In the genomic region with DNA sequence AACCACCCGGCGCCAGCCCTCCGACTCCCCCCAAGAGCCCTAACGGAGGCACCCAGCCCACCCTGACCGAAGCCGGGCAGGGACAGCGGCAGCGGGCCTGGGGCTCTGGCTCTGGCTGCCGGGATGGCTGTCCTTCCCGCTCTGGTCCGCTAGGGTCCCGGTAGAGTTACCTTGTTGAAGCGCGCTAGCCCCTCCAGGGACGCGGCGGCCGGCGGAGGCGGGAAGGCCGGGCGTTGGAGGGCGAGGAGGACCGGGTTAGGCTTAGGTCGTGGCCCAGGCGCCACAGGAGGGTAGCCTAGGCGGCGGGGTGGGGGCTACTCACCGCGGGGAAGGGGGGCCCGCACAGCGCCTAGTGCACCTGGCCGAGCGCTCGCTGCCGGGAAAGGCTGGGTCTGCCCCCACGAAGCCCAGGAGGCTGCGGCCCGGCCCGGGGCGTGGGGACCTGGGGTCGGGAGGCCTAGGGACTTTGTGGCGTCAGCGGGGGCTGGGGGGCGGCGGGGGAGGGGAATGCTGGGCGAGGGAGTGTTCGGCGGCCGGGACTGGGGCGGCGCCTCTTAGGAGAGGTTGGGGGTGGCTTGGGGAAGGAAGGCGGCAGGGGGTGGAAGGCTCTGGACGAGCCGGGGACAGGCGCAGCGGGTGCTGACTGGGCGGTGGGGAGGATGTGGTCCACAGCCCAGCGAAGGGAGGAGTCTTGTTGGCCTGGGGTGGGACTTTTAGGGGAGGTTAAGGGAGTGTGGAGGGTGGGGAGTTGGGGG, we compare ENCODE assay signal across 8 cellular contexts. TPM values are rescaled to one million over a fixed set of nuclear protein-coding genes. Genes with fewer than 3 reads are reported as not detected.
DNase-seq lines count a peak whose midpoint lies in the region; ATAC-seq and TF ChIP-seq lines count a peak whose summit lies in the region.

A gene with protein sequence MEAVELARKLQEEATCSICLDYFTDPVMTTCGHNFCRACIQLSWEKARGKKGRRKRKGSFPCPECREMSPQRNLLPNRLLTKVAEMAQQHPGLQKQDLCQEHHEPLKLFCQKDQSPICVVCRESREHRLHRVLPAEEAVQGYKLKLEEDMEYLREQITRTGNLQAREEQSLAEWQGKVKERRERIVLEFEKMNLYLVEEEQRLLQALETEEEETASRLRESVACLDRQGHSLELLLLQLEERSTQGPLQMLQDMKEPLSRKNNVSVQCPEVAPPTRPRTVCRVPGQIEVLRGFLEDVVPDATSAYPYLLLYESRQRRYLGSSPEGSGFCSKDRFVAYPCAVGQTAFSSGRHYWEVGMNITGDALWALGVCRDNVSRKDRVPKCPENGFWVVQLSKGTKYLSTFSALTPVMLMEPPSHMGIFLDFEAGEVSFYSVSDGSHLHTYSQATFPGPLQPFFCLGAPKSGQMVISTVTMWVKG (minus strand): TSS at position 645 of the 755 bp plus-strand sequence. CDS start 1,789 bp downstream, outside the sequence.

- intact Hi-C loops in CD4-positive, alpha-beta T cell (cut with DNase I, micrococcal nuclease) = loop anchor here in 1 of 2 experiments (5.0 kb wide), 1 partner anchor 41 kb away; a partner anchor contains a TSS

- H3K4me3 Mint-ChIP-seq in CD4-positive, alpha-beta T cell = peak within 1 kb of the TSS; percentile 88

- peaks cover 24% of the 10 kb centered on the region for H3K4me1 Mint-ChIP-seq in CD4-positive, alpha-beta T cell (ENCODE audit: low read depth)

- H3K9me3 Mint-ChIP-seq in CD4-positive, alpha-beta T cell = no peaks in the 10 kb centered on the region

- H3K27ac Mint-ChIP-seq in CD4-positive, alpha-beta T cell = no peak within 1 kb of the TSS

- CTCF ChIA-PET in CD4-positive, alpha-beta T cell (lab: Charles Lee) = no interaction called here

- peak in 4 of 10 experiments; percentile 10 to 32 (median 26) for DNase-seq in CD4-positive, alpha-beta T cell
- DNase-seq in NCI-H1092 (lab: John Stamatoyannopoulos, UW) = peak; percentile 48
- DNase-seq in activated naive CD4-positive, alpha-beta T cell treated with Interleukin-2 at 50 U/mL for 16 hours = peak; percentile 47
- DNase-seq in cardiac muscle cell (ENCODE audit: low read depth in 1 of 2, low spot score in 1 of 2) = peak; percentile 44 to 82

- no peak within 1 kb of the TSS for H3K27ac ChIP-seq in CD4-positive, alpha-beta T cell (ENCODE audit: low read depth, low read length)
- H3K27ac ChIP-seq in cardiac muscle cell (no peak within 1 kb of the TSS), rectal smooth muscle tissue (ENCODE audit: low read depth, low read length) (no peak within 1 kb of the TSS)

- no peak within 1 kb of the TSS for H3K9ac ChIP-seq in rectal smooth muscle tissue (ENCODE audit: low read length)

- H3K27me3 ChIP-seq in CD4-positive, alpha-beta T cell (ENCODE audit: control insufficient read depth, insufficient read depth, low read length) = peaks cover 6% of the 10 kb centered on the region
- no peaks in the 10 kb centered on the region for H3K27me3 ChIP-seq in cardiac muscle cell
- peaks cover 12% of the 10 kb centered on the region for H3K27me3 ChIP-seq in rectal smooth muscle tissue (ENCODE audit: control insufficient read depth, insufficient read depth, low read length)

- TF ChIP-seq CTCF in CD4-positive, alpha-beta T cell (IDR thresholded peaks at IDR 0.05) = no peak
- peak; percentile 40 for TF ChIP-seq CTCF in cardiac muscle cell (IDR thresholded peaks at IDR 0.05; ENCODE audit: low read depth, low read length)

- POLR2A ChIA-PET in CD4-positive, alpha-beta T cell (lab: Charles Lee) = interaction anchor here (1.2 kb wide), 1 partner anchor 10 kb away, joined by 5 read pairs; a partner anchor contains a TSS

- H3K4me3 ChIP-seq in cardiac muscle cell (peak within 1 kb of the TSS; percentile 47), rectal smooth muscle tissue (ENCODE audit: low read length) (peak within 1 kb of the TSS; percentile 17)

- peak; percentile 73 for ATAC-seq in CD4-positive, alpha-beta T cell (ENCODE audit: poor library complexity)
- ATAC-seq in HG03442 (IDR thresholded peaks at IDR 0.05; ENCODE audit: unreplicated experiment) = no peak
- ATAC-seq in GM18517 (IDR thresholded peaks at IDR 0.05; ENCODE audit: unreplicated experiment) = no peak
- ATAC-seq in HG02885 (IDR thresholded peaks at IDR 0.05; ENCODE audit: poor library complexity, unreplicated experiment) = no peak

- no peaks in the 10 kb centered on the region for H3K36me3 Mint-ChIP-seq in CD4-positive, alpha-beta T cell (ENCODE audit: low read depth)

- peaks cover 4% of the 10 kb centered on the region for H3K4me1 ChIP-seq in cardiac muscle cell (ENCODE audit: low read depth)
- peaks cover 3% of the 10 kb centered on the region for H3K4me1 ChIP-seq in rectal smooth muscle tissue (ENCODE audit: control insufficient read depth, insufficient read depth, low read length)

- H3K27me3 Mint-ChIP-seq in CD4-positive, alpha-beta T cell = peaks cover 16% of the 10 kb centered on the region

- no peaks in the 10 kb centered on the region for H3K9me3 ChIP-seq in CD4-positive, alpha-beta T cell (ENCODE audit: control insufficient read depth, low read length)
- no peaks in the 10 kb centered on the region for H3K9me3 ChIP-seq in cardiac muscle cell (ENCODE audit: low read depth)

- H3K36me3 ChIP-seq in cardiac muscle cell (no peaks in the 10 kb centered on the region), rectal smooth muscle tissue (ENCODE audit: control insufficient read depth, insufficient read depth, low read length) (no peaks in the 10 kb centered on the region)

RNA-seq across cellular contexts. Expression of the gene that starts here (rescaled TPM):
- total RNA-seq in CD4-positive, alpha-beta T cell = under 1 TPM; 0.73 to 0.96 TPM
- 6.7 and 17.9 TPM in 2 replicates for total RNA-seq in cardiac muscle cell
- 11.8 and 15.0 TPM in 2 replicates for polyA plus RNA-seq in cardiac muscle cell

Comparison
In these comparisons a context has a peak if more than half of its experiments do, and no peak if none do; other contexts are left out.
1. Peak in ATAC-seq in CD4-positive, alpha-beta T cell; RNA of the gene not detected or under 1 TPM.